Comparison of ENCODE assay signal across 8 cellular contexts in genomic region chr1:172180886-172181285, GRCh38.
DNase-seq lines count a peak whose midpoint lies in the region; ATAC-seq and TF ChIP-seq lines count a peak whose summit lies in the region.

No MANE protein-coding gene starts in this region.

- H3K9me3 ChIP-seq in BLaER1 treated with 17β-estradiol and CSF1 and Interleukin-3, amounts not matched to agents 10 nM and 100 nM (replicated peaks in 1 of 11): no peaks in the 10 kb centered on the region
- H3K9me3 ChIP-seq in skeletal muscle satellite cell (replicated peaks; ENCODE audit: low read length): no peaks in the 10 kb centered on the region

- TF ChIP-seq CTCF in foreskin keratinocyte (conservative IDR thresholded peaks at IDR 0.05): no peak

- peaks cover 28 to 48% (median 36%) of the 10 kb centered on the region in 10 experiments for H3K4me1 ChIP-seq in BLaER1 treated with 17β-estradiol and CSF1 and Interleukin-3, amounts not matched to agents 10 nM and 100 nM
- H3K4me1 ChIP-seq in foreskin keratinocyte (peaks cover 9% of the 10 kb centered on the region), skeletal muscle satellite cell (ENCODE audit: control insufficient read depth, insufficient read depth, low read length) (peaks cover 30% of the 10 kb centered on the region)

- H3K27me3 ChIP-seq in BLaER1 treated with 17β-estradiol and CSF1 and Interleukin-3, amounts not matched to agents 10 nM and 100 nM: no peaks in the 10 kb centered on the region
- no peaks in the 10 kb centered on the region for H3K27me3 ChIP-seq in foreskin keratinocyte
- no peaks in the 10 kb centered on the region for H3K27me3 ChIP-seq in skeletal muscle satellite cell (ENCODE audit: control insufficient read depth, insufficient read depth, low read length)

- peak; percentile 59 for ATAC-seq in GM19438 (IDR thresholded peaks at IDR 0.05; ENCODE audit: low read depth, unreplicated experiment)
- peak; percentile 61 for ATAC-seq in HG03558 (IDR thresholded peaks at IDR 0.05; ENCODE audit: extremely low read depth, unreplicated experiment)
- ATAC-seq in foreskin keratinocyte: peak; percentile 53

- 0 out of 20 replicates have a peak overlapping the region, but pooled peaks of 1 of the 10 experiments have one; percentile 16 for H3K4me3 ChIP-seq in BLaER1 treated with 17β-estradiol and CSF1 and Interleukin-3, amounts not matched to agents 10 nM and 100 nM
- peak overlapping the region; percentile 50 for H3K4me3 ChIP-seq in skeletal muscle satellite cell (ENCODE audit: low read length)

- peak overlapping the region in 10 of 11 experiments; percentile 32 to 69 (median 56); a peak in 19 of 22 replicates for H3K27ac ChIP-seq in BLaER1 treated with 17β-estradiol and CSF1 and Interleukin-3, amounts not matched to agents 10 nM and 100 nM
- H3K27ac ChIP-seq in foreskin keratinocyte: peak overlapping the region; percentile 48

- DNase-seq in activated T-cell treated with anti-CD3 and anti-CD28 coated beads for 48 hours (ENCODE audit: low read depth) (peak; percentile 25), foreskin keratinocyte (no peak), NCI-H146 treated with DMSO at 0.1 percent for 48 hours (lab: John Stamatoyannopoulos, UW; ENCODE audit: unreplicated experiment) (no peak), NCI-H345 (lab: John Stamatoyannopoulos, UW) (no peak)

- H4K20me1 ChIP-seq in BLaER1 treated with 17β-estradiol and CSF1 and Interleukin-3, amounts not matched to agents 10 nM and 100 nM: no peaks in the 10 kb centered on the region

- H3K36me3 ChIP-seq in BLaER1 treated with 17β-estradiol and CSF1 and Interleukin-3, amounts not matched to agents 10 nM and 100 nM: no peaks in the 10 kb centered on the region
- no peaks in the 10 kb centered on the region for H3K36me3 ChIP-seq in skeletal muscle satellite cell (ENCODE audit: insufficient read depth, low read length)

- H3K9ac ChIP-seq in BLaER1 treated with 17β-estradiol and CSF1 and Interleukin-3, amounts not matched to agents 10 nM and 100 nM: peak overlapping the region in 7 of 11 experiments; percentile 2 to 57 (median 36); a peak in 9 of 22 replicates
- H3K9ac ChIP-seq in skeletal muscle satellite cell (ENCODE audit: low read depth, low read length): peak overlapping the region; percentile 72

- H3K4me2 ChIP-seq in BLaER1 treated with 17β-estradiol and CSF1 and Interleukin-3, amounts not matched to agents 10 nM and 100 nM: peak overlapping the region; percentile 37 to 77 (median 54); a peak in 20 of 22 replicates
- peak overlapping the region; percentile 75 for H3K4me2 ChIP-seq in skeletal muscle satellite cell (ENCODE audit: low read length)
